8 cellular contexts compared by ENCODE assay signal in the genomic region with DNA sequence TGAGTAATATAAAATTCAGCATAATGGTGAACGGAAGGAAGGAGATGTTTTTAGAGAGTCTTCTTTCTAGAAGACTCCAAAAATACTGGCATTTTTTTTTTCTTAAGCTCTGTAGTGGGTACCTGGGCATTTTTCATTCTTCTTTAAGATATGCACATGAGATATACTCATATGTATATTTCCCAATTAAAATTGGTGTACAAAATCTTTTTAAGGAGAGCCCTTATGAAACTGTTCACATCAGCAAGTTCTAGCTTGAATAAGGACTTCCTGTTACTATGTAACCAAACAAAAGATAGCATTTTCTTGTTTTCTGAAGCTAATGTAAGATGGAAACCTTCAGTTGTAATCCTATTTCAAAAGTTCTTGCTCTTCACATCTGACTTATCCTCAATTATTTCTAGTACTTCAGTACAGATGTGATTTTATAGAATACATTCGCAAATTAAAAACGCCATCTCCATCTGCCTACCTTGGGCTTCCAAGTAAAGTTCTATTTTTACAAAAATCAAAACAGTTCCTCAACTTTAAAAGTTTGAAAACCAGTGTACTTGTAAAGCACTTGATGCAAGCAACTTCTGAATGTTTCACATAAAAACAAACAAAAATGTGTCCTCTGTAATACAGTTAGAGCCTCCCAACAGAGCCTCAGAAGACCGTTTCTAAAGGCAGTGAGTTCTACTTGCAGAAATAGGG. TPM values are rescaled to one million over a fixed set of nuclear protein-coding genes. Genes with fewer than 3 reads are reported as not detected.
DNase-seq lines count a peak whose midpoint lies in the region; ATAC-seq, FAIRE-seq and TF ChIP-seq lines count a peak whose summit lies in the region.

No MANE protein-coding gene starts in this region.

- DNase-seq in AG04449 (ENCODE audit: low read depth, low spot score), result no peak
- peak; percentile 3 for DNase-seq in RWPE1 (ENCODE audit: low spot score)
- no peak for DNase-seq in H1 (ENCODE audit: low read depth in 1 of 2, low spot score in 2 of 2)
- DNase-seq in urothelium cell line (ENCODE audit: low spot score), result no peak

- no peak overlapping the region for H4K8ac ChIP-seq in H1 (ENCODE audit: extremely low read depth, insufficient read depth, low read length)

- TF ChIP-seq CTCF in AG04449 (IDR thresholded peaks at IDR 0.05; ENCODE audit: insufficient read depth, low read length, missing control alignments) (no peak), RWPE1 (conservative IDR thresholded peaks at IDR 0.05; ENCODE audit: low read depth) (no peak), H1 (IDR thresholded peaks at IDR 0.05; ENCODE audit: control extremely low read depth in 1 of 3, insufficient read depth in 1 of 3, low read depth in 1 of 3, low read length in 3 of 3) (no peak)

- H3K27ac ChIP-seq in RWPE1 (peak overlapping the region; percentile 99), H1 (ENCODE audit: low read depth, low read length) (no peak overlapping the region), muscle layer of duodenum (ENCODE audit: low read length) (peak overlapping the region; percentile 97)

- POLR2A ChIA-PET in AG04449 (lab: Yijun Ruan, JAX) (no interaction called here), RWPE1 (lab: Yijun Ruan, JAX; ENCODE audit: low non-redundant PET) (no interaction called here), H1 (lab: Charles Lee; ENCODE audit: partially characterized antibody) (no interaction called here)

- H2BK5ac ChIP-seq in H1 (ENCODE audit: low read depth, low read length), result peak overlapping the region; percentile 76; the same call in 1 of the 2 replicates

- H3K4me1 ChIP-seq in H1 (replicated peaks in 1 of 4; ENCODE audit: control insufficient read depth in 3 of 4, insufficient read depth in 4 of 4, low read length in 3 of 4), result peaks cover 0 to 4% (median 0%) of the 10 kb centered on the region in 4 experiments; a peak in 2 of 7 replicates
- H3K4me1 ChIP-seq in muscle layer of duodenum (ENCODE audit: control insufficient read depth in 1 of 2, insufficient read depth in 2 of 2, low read length in 2 of 2), result peaks cover 11 to 16% of the 10 kb centered on the region in 2 donors

- H3K9ac ChIP-seq in H1 (replicated peaks in 1 of 4; ENCODE audit: extremely low read depth in 1 of 4, low read depth in 3 of 4, low read length in 3 of 4), result peak overlapping the region; percentile 46 to 80 (median 54); a peak in 6 of 7 replicates

- H3K4me2 ChIP-seq in H1 (ENCODE audit: insufficient read depth in 1 of 2, low read depth in 2 of 2, low read length in 2 of 2), result peak overlapping the region; percentile 80 to 87

- H2BK12ac ChIP-seq in H1 (ENCODE audit: low read depth, low read length), result no peak overlapping the region

- H2AK5ac ChIP-seq in H1 (ENCODE audit: low read depth, low read length), result no peak overlapping the region

- no peaks in the 10 kb centered on the region for H4K20me1 ChIP-seq in H1 (replicated peaks in 1 of 2; ENCODE audit: control insufficient read depth in 1 of 2, insufficient read depth in 2 of 2, low read length in 2 of 2)

- no peak overlapping the region for H3K56ac ChIP-seq in H1 (replicated peaks; ENCODE audit: insufficient read length, low read depth, low read length)

- no peaks in the 10 kb centered on the region for H3K36me3 ChIP-seq in H1 (ENCODE audit: control insufficient read depth in 2 of 4, insufficient read depth in 4 of 4, low read length in 3 of 4)
- H3K36me3 ChIP-seq in muscle layer of duodenum (ENCODE audit: control insufficient read depth in 1 of 2, insufficient read depth in 2 of 2, low read length in 2 of 2), result no peaks in the 10 kb centered on the region

- no peak overlapping the region for H3K18ac ChIP-seq in H1 (ENCODE audit: extremely low read depth, low read length)

- H4K91ac ChIP-seq in H1 (replicated peaks; ENCODE audit: insufficient read length, low read length), result no peak overlapping the region

- CTCF ChIA-PET in AG04449 (lab: Yijun Ruan, JAX) (no interaction called here), RWPE1 (lab: Yijun Ruan, JAX) (interaction anchor here (0.6 kb wide), 1 partner anchor 356 kb away, joined by 3 read pairs; no protein-coding TSS in a partner anchor), H1 (lab: Charles Lee; ENCODE audit: partially characterized antibody) (no interaction called here)

- 21% methylated on average over 4 of the region's 4 CpGs; no CpG with 5 or more reads in 1 of the 2 experiments for WGBS in H1 (ENCODE audit: extremely low coverage in 1 of 2, insufficient coverage in 1 of 2, insufficient read length in 1 of 2, insufficient replicate concordance in 2 of 2, low coverage in 1 of 2, low lambda C conversion rate in 2 of 2, missing lambda C conversion rate in 1 of 2), 2 experiments

- peak overlapping the region; percentile 86 for H2AFZ ChIP-seq in H1 (ENCODE audit: low read length)

- ATAC-seq in GM18498 (IDR thresholded peaks at IDR 0.05; ENCODE audit: unreplicated experiment) (peak; percentile 22), HG03045 (IDR thresholded peaks at IDR 0.05; ENCODE audit: unreplicated experiment) (peak; percentile 20), HG03571 (IDR thresholded peaks at IDR 0.05; ENCODE audit: unreplicated experiment) (no peak)

- no peak for TF ChIP-seq RAD21 in H1 (IDR thresholded peaks at IDR 0.05 in 1 of 2, conservative IDR thresholded peaks at IDR 0.05 in 1 of 2; ENCODE audit: low read depth in 2 of 2, low read length in 2 of 2)

- no peak for TF ChIP-seq POLR2A in H1 (IDR thresholded peaks at IDR 0.05; ENCODE audit: control extremely low read depth in 1 of 2, low read depth in 2 of 2, low read length in 2 of 2)

- no peaks in the 10 kb centered on the region for H3K27me3 ChIP-seq in H1 (replicated peaks in 1 of 4; ENCODE audit: control insufficient read depth in 3 of 4, extremely low read depth in 1 of 4, insufficient read depth in 3 of 4, low read length in 3 of 4)
- H3K27me3 ChIP-seq in muscle layer of duodenum (ENCODE audit: low read depth, low read length), result no peaks in the 10 kb centered on the region

- TF ChIP-seq EP300 in H1 (IDR thresholded peaks at IDR 0.05; ENCODE audit: borderline replicate concordance in 1 of 2, low read depth in 2 of 2, low read length in 2 of 2), result no peak

- H3K79me1 ChIP-seq in H1 (ENCODE audit: low read depth, low read length), result no peaks in the 10 kb centered on the region

- no peak overlapping the region for H3K14ac ChIP-seq in H1 (ENCODE audit: insufficient read length)

- peak overlapping the region; percentile 94 for H4K5ac ChIP-seq in H1 (ENCODE audit: insufficient read length, low read depth, low read length)

- peak overlapping the region; percentile 82 for H3K4me3 ChIP-seq in AG04449 (ENCODE audit: low read depth, low read length)
- H3K4me3 ChIP-seq in H1 (ENCODE audit: extremely low read depth in 1 of 4, insufficient read depth in 2 of 4, low read depth in 3 of 4, low read length in 4 of 4), result peak overlapping the region; percentile 70 to 89 (median 82)
- H3K4me3 ChIP-seq in muscle layer of duodenum (ENCODE audit: low read depth in 1 of 2, low read length in 2 of 2), result peak overlapping the region; percentile 91 to 99

- FAIRE-seq in H1 (lab: Jason Lieb, UNC) (no peak), urothelium cell line (lab: Jason Lieb, UNC) (no peak)

- H2BK20ac ChIP-seq in H1 (ENCODE audit: low read length), result no peak overlapping the region

- no peak overlapping the region for H3K23ac ChIP-seq in H1 (ENCODE audit: insufficient read length)

- H3K9me3 ChIP-seq in H1 (ENCODE audit: insufficient read depth in 2 of 2, low read depth in 1 of 2, low read length in 1 of 2), result no peaks in the 10 kb centered on the region
- H3K9me3 ChIP-seq in muscle layer of duodenum (ENCODE audit: control insufficient read depth in 1 of 2, low read length in 2 of 2), result no peaks in the 10 kb centered on the region

- H2BK120ac ChIP-seq in H1 (replicated peaks; ENCODE audit: low read depth, low read length), result no peak overlapping the region

- peaks cover 0 to 33% of the 10 kb centered on the region in 2 experiments; a peak in 2 of 4 replicates for H3K79me2 ChIP-seq in H1 (ENCODE audit: control insufficient read depth in 1 of 2, insufficient read depth in 2 of 2, low read length in 2 of 2)

- H3K23me2 ChIP-seq in H1 (ENCODE audit: low read depth, low read length), result peaks cover 5% of the 10 kb centered on the region

- no peak overlapping the region for H2BK15ac ChIP-seq in H1 (ENCODE audit: low read length)

- H3K4ac ChIP-seq in H1 (replicated peaks; ENCODE audit: insufficient read length, low read depth, low read length), result no peak overlapping the region

TF ChIP-seq in H1, 55 proteins besides CTCF, POLR2A, EP300 and RAD21:
- TF ChIP-seq, protein P1, sequence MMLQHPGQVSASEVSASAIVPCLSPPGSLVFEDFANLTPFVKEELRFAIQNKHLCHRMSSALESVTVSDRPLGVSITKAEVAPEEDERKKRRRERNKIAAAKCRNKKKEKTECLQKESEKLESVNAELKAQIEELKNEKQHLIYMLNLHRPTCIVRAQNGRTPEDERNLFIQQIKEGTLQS (IDR thresholded peaks at IDR 0.05; ENCODE audit: insufficient read depth, low read depth, low read length), result no peak
- 0 out of 4 replicates have a peak, but pooled peaks of 1 of the 2 experiments have one; percentile 0 for TF ChIP-seq HDAC2 (IDR thresholded peaks at IDR 0.05; ENCODE audit: borderline replicate concordance in 1 of 2, low read depth in 2 of 2, low read length in 2 of 2)
- TF ChIP-seq YY1 (IDR thresholded peaks at IDR 0.05; ENCODE audit: low read depth, low read length), result no peak

RNA-seq across cellular contexts. Expression of a gene that starts 0.6 kb away (rescaled TPM):
- 8.4 and 10.4 TPM in 2 replicates for total RNA-seq in H1 (2021; fragmentation: NEBNext Ultra II Directional; extraction: Animal tissue kit (Norgen Biotek cat#: 25700))
- 1.4 and 2.8 TPM in 2 replicates for polyA plus RNA-seq in H1 (2011; rRNA removed)
- 2.5 TPM for polyA plus RNA-seq in H1 (2011; cell fraction: cytosol; rRNA removed)
- 0.78 TPM for polyA plus RNA-seq in H1 (2011; cell fraction: nucleus; rRNA removed)
- polyA plus RNA-seq in H1 (2012, experiment 1 of 2), result 1.9 to 3.7 TPM (median 2.1 TPM) in 4 replicates
- 0.75 TPM for polyA plus RNA-seq in H1 (2012, experiment 2 of 2)
- polyA plus RNA-seq in H1 (2013, experiment 1 of 2), result 10.1 TPM
- 10.0 TPM for polyA plus RNA-seq in H1 (2013, experiment 2 of 2)
- 2.3 and 6.4 TPM in 2 replicates for polyA minus RNA-seq in H1 (2011; rRNA and poly(A)+ RNA removed)
- 2.3 TPM for polyA minus RNA-seq in H1 (2011; cell fraction: cytosol; rRNA and poly(A)+ RNA removed)
- 9.5 TPM for polyA minus RNA-seq in H1 (2011; cell fraction: nucleus; rRNA and poly(A)+ RNA removed)
